ENCODE assay signal across 9 cellular contexts in genomic region chr6:150301871-150302800, GRCh38.
A peak's percentile ranks its signal among the peaks of the same experiment; 100 is the strongest.
DNase-seq lines count a peak whose midpoint lies in the region; ATAC-seq and TF ChIP-seq lines count a peak whose summit lies in the region.
"Had no signal": no experiment of that assay in that cellular context is flagged by ENCODE, and none has a peak within 500 bp of the region (broad histone marks: within the 10 kb centered on the region; RNA-seq: fewer than 3 reads in every experiment).

No MANE protein-coding gene starts in this region.

- 59 to 93% methylated on average over 3 to 6 of the region's 6 CpGs for WGBS in endodermal cell (ENCODE audit: insufficient coverage in 1 of 2, insufficient read length in 1 of 2), 2 experiments

- no peaks in the 10 kb centered on the region for H3K27me3 ChIP-seq in endodermal cell (ENCODE audit: control insufficient read depth, insufficient read depth, low read length, poor library complexity, severe bottlenecking)

- H3K27ac ChIP-seq in endodermal cell (ENCODE audit: low read depth, low read length), result peak overlapping the region; percentile 90

- H3K27ac Mint-ChIP-seq in endodermal cell (no peak overlapping the region), type B pancreatic cell (peak overlapping the region; percentile 89), nephron progenitor cell (no peak overlapping the region)

- no peaks in the 10 kb centered on the region for H3K36me3 ChIP-seq in endodermal cell (ENCODE audit: control insufficient read depth, insufficient read depth, low read length)

- peak; percentile 89 for ATAC-seq in HG03558 (IDR thresholded peaks at IDR 0.05; ENCODE audit: extremely low read depth, unreplicated experiment)

- H3K4me3 ChIP-seq in endodermal cell (ENCODE audit: low read length), result no peak overlapping the region

- peaks cover 5% of the 10 kb centered on the region for H3K4me1 ChIP-seq in endodermal cell (ENCODE audit: control insufficient read depth, insufficient read depth, low read length)

- H3K27me3 Mint-ChIP-seq in endodermal cell (ENCODE audit: insufficient read depth), result no peaks in the 10 kb centered on the region
- H3K27me3 Mint-ChIP-seq in type B pancreatic cell, result peaks cover 2% of the 10 kb centered on the region
- peaks cover 21% of the 10 kb centered on the region for H3K27me3 Mint-ChIP-seq in nephron progenitor cell (ENCODE audit: low read depth, poor library complexity)

- H3K9me3 ChIP-seq in endodermal cell (ENCODE audit: control insufficient read depth, low read length), result peaks cover 11% of the 10 kb centered on the region

- H3K4me1 Mint-ChIP-seq in endodermal cell (peaks cover 9% of the 10 kb centered on the region), type B pancreatic cell (ENCODE audit: unreplicated experiment) (peaks cover 16% of the 10 kb centered on the region), nephron progenitor cell (peaks cover 34% of the 10 kb centered on the region)
- H3K4me1 Mint-ChIP-seq: naive B cell had no signal

- H3K9me3 Mint-ChIP-seq in endodermal cell (peaks cover 11% of the 10 kb centered on the region), type B pancreatic cell (peaks cover 5% of the 10 kb centered on the region), nephron progenitor cell (peaks cover 15% of the 10 kb centered on the region)

- H3K36me3 Mint-ChIP-seq in endodermal cell (ENCODE audit: low read depth), result no peaks in the 10 kb centered on the region
- H3K36me3 Mint-ChIP-seq in type B pancreatic cell, result no peaks in the 10 kb centered on the region
- peaks cover 10% of the 10 kb centered on the region for H3K36me3 Mint-ChIP-seq in nephron progenitor cell (ENCODE audit: low read depth)

- no peak overlapping the region for H3K9ac ChIP-seq in endodermal cell (ENCODE audit: extremely low read depth, low read length, poor library complexity, severe bottlenecking)

- peak; percentile 21 for DNase-seq in stimulated activated CD4-positive, alpha-beta T cell treated with anti-CD3 and anti-CD28 coated beads, Interleukin-15, amount 100 ng/mL, for 24 hours
- no peak for DNase-seq in stimulated activated CD4-positive, alpha-beta T cell treated with anti-CD3 and anti-CD28 coated beads, Interleukin-12 subunit alpha, Interleukin-12 subunit beta, amount 100 ng/mL, for 4 hours
- DNase-seq in endodermal cell, result no peak
- no peak for DNase-seq in type B pancreatic cell (ENCODE audit: extremely low spot score, unreplicated experiment)
- DNase-seq in NCI-H187 treated with DMSO at 0.1 percent for 48 hours (lab: John Stamatoyannopoulos, UW), result no peak
- no peak for DNase-seq in nephron progenitor cell
- no peak for DNase-seq in cortex of kidney (lab: John Stamatoyannopoulos, UW)
- DNase-seq: naive B cell had no signal

- TF ChIP-seq CTCF in endodermal cell (conservative IDR thresholded peaks at IDR 0.05) (no peak), type B pancreatic cell (conservative IDR thresholded peaks at IDR 0.05) (no peak), nephron progenitor cell (IDR thresholded peaks at IDR 0.05) (no peak)

- H3K4me3 Mint-ChIP-seq in endodermal cell, result no peak overlapping the region
- H3K4me3 Mint-ChIP-seq in type B pancreatic cell, result no peak overlapping the region
- no peak overlapping the region for H3K4me3 Mint-ChIP-seq in nephron progenitor cell
- H3K4me3 Mint-ChIP-seq: naive B cell had no signal
